In genomic region chr2:111735838-111736711, GRCh38 we compare ENCODE assay signal across 8 cellular contexts.
DNase-seq lines count a peak whose midpoint lies in the region; ATAC-seq, FAIRE-seq and TF ChIP-seq lines count a peak whose summit lies in the region.
"Not testable (repeated sequence)": the region's sequence is repeated elsewhere in the genome, so short reads cannot be mapped to it uniquely, and the experiment has no call there.

No MANE protein-coding gene starts in this region.

- CTCF ChIA-PET in endothelial cell of umbilical vein (lab: Charles Lee): not testable (repeated sequence)

- H3K9me3 Mint-ChIP-seq in activated T-helper 17 cell treated with anti-CD3 and anti-CD28 coated beads, Interleukin-2, amount 50 U/mL, for 72 hours: not testable (repeated sequence)

- not testable (repeated sequence) for H3K27ac Mint-ChIP-seq in activated T-helper 17 cell treated with anti-CD3 and anti-CD28 coated beads, Interleukin-2, amount 50 U/mL, for 72 hours

- H3K36me3 Mint-ChIP-seq in activated T-helper 17 cell treated with anti-CD3 and anti-CD28 coated beads, Interleukin-2, amount 50 U/mL, for 72 hours (ENCODE audit: low read depth): not testable (repeated sequence)

- TF ChIP-seq CTCF in BE2C (IDR thresholded peaks at IDR 0.05; ENCODE audit: low read depth, low read length): peak; percentile 31
- peak; percentile 8 to 21 for TF ChIP-seq CTCF in endothelial cell of umbilical vein (IDR thresholded peaks at IDR 0.05; ENCODE audit: extremely low read depth in 1 of 2, insufficient read depth in 1 of 2, low read depth in 1 of 2, low read length in 2 of 2)
- TF ChIP-seq CTCF in sigmoid colon (IDR thresholded peaks at IDR 0.05): peak in 1 of 4 experiments; percentile 80

- not testable (repeated sequence) for H4K20me1 ChIP-seq in endothelial cell of umbilical vein (replicated peaks; ENCODE audit: control insufficient read depth, extremely low read depth, insufficient read depth, low read length)

- ATAC-seq in GM18511 (IDR thresholded peaks at IDR 0.05; ENCODE audit: unreplicated experiment): peak; percentile 79
- ATAC-seq in HG03460 (IDR thresholded peaks at IDR 0.05; ENCODE audit: unreplicated experiment): peak; percentile 64
- ATAC-seq in activated T-helper 17 cell treated with anti-CD3 and anti-CD28 coated beads, Interleukin-2, amount 50 U/mL, for 72 hours (replicated peaks): peak; percentile 83
- peak; percentile 82 for ATAC-seq in left colon

- TF ChIP-seq POLR2A in endothelial cell of umbilical vein (IDR thresholded peaks at IDR 0.05; ENCODE audit: low read depth, low read length); sigmoid colon (IDR thresholded peaks at IDR 0.05): not testable (repeated sequence)

- H3K27me3 ChIP-seq in BE2C; endothelial cell of umbilical vein (ENCODE audit: control insufficient read depth in 2 of 2, insufficient read depth in 2 of 2, low read length in 2 of 2); sigmoid colon: not testable (repeated sequence)

- not testable (repeated sequence) for DNase-seq in BE2C
- DNase-seq in NOMO-1 treated with DMSO at 0.1 percent for 48 hours (lab: John Stamatoyannopoulos, UW; ENCODE audit: unreplicated experiment): peak; percentile 14
- peak; percentile 29 for DNase-seq in endothelial cell of umbilical vein (ENCODE audit: low read depth, low spot score)
- peak in 1 of 2 donors; percentile 10 for DNase-seq in left colon
- peak; percentile 73 for DNase-seq in sigmoid colon

- not testable (repeated sequence) for H3K4me3 ChIP-seq in BE2C (ENCODE audit: low read depth, low read length); endothelial cell of umbilical vein (replicated peaks in 1 of 3; ENCODE audit: insufficient read depth in 1 of 3, low read depth in 1 of 3, low read length in 3 of 3); sigmoid colon

- H3K9me1 ChIP-seq in endothelial cell of umbilical vein (replicated peaks; ENCODE audit: control insufficient read depth, extremely low read depth, insufficient read depth, low read length): not testable (repeated sequence)

- WGBS in sigmoid colon, 2 donors: 7 to 27% methylated on average over 7 of the region's 9 CpGs

- dilution Hi-C loops in endothelial cell of umbilical vein (cut with MboI; ENCODE audit: extremely low pct_ligation_motif_present, low sequenced_read_pairs): not testable (repeated sequence)

- H3K27me3 Mint-ChIP-seq in activated T-helper 17 cell treated with anti-CD3 and anti-CD28 coated beads, Interleukin-2, amount 50 U/mL, for 72 hours: not testable (repeated sequence)

- POLR2A ChIA-PET in endothelial cell of umbilical vein (lab: Charles Lee): not testable (repeated sequence)

- not testable (repeated sequence) for H2AFZ ChIP-seq in endothelial cell of umbilical vein (ENCODE audit: low read depth, low read length)

- intact Hi-C loops in endothelial cell of umbilical vein (cut with micrococcal nuclease); left colon (cut with DNase I, micrococcal nuclease); sigmoid colon (cut with DNase I): not testable (repeated sequence)

- not testable (repeated sequence) for H3K4me2 ChIP-seq in endothelial cell of umbilical vein (ENCODE audit: insufficient read depth, low read length)

- H3K27ac ChIP-seq in endothelial cell of umbilical vein (ENCODE audit: insufficient read depth, low read depth, low read length): not testable (repeated sequence)
- H3K27ac ChIP-seq in sigmoid colon: peak overlapping the region in 3 of 4 donors; percentile 32 to 61 (median 50)

- peak in 1 of 4 donors; percentile 33 for TF ChIP-seq EP300 in sigmoid colon (IDR thresholded peaks at IDR 0.05)

- not testable (repeated sequence) for H3K4me1 Mint-ChIP-seq in activated T-helper 17 cell treated with anti-CD3 and anti-CD28 coated beads, Interleukin-2, amount 50 U/mL, for 72 hours

- H3K9me3 ChIP-seq in BE2C; endothelial cell of umbilical vein (replicated peaks; ENCODE audit: control insufficient read depth, insufficient read depth, low read length); sigmoid colon: not testable (repeated sequence)

- peak; percentile 98 for FAIRE-seq in endothelial cell of umbilical vein (lab: Jason Lieb, UNC)

- not testable (repeated sequence) for H3K79me2 ChIP-seq in endothelial cell of umbilical vein (ENCODE audit: control insufficient read depth, insufficient read depth, low read length)

- not testable (repeated sequence) for H3K9ac ChIP-seq in endothelial cell of umbilical vein (replicated peaks; ENCODE audit: extremely low read depth, insufficient read depth, low read length)

- BruUV-seq in endothelial cell of umbilical vein (replicated peaks; lab: Mats Ljungman, UMichigan): not testable (repeated sequence)

- H3K4me1 ChIP-seq in BE2C; endothelial cell of umbilical vein (ENCODE audit: control insufficient read depth, extremely low read depth, insufficient read depth, low read length); sigmoid colon: not testable (repeated sequence)

- H3K36me3 ChIP-seq in BE2C; endothelial cell of umbilical vein (ENCODE audit: control insufficient read depth in 2 of 2, extremely low read depth in 1 of 2, insufficient read depth in 2 of 2, low read length in 2 of 2); sigmoid colon: not testable (repeated sequence)

- not testable (repeated sequence) for H3K4me3 Mint-ChIP-seq in activated T-helper 17 cell treated with anti-CD3 and anti-CD28 coated beads, Interleukin-2, amount 50 U/mL, for 72 hours
